ENCODE assay signal across 9 cellular contexts in the genomic region with DNA sequence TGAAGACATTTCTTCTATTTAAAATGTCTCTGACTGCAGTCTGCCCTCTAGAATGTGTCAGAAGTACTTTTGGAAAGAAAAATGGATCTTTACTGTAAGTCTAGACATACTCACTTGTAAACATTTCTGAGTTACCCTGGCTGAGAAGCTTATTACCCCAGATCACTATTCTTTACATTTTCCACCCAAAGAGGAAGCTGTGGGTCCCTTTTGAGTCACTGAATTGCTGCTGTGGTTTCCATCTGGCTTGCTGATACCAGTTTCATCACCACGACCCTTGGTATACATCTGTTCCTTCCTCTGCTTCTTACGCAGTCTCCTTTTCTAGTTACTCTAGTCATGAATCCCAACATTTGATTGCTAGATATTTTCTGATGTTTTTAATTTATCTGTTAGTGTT. TPM values are rescaled to one million over a fixed set of nuclear protein-coding genes. Genes with fewer than 3 reads are reported as not detected.
DNase-seq lines count a peak whose midpoint lies in the region; ATAC-seq and TF ChIP-seq lines count a peak whose summit lies in the region.
"Had no signal": no experiment of that assay in that cellular context is flagged by ENCODE, and none has a peak within 500 bp of the region (broad histone marks: within the 10 kb centered on the region; RNA-seq: fewer than 3 reads in every experiment).

No MANE protein-coding gene starts in this region.

- H3K36me3 Mint-ChIP-seq in HFFc6 (ENCODE audit: low read depth) (no peaks in the 10 kb centered on the region), glutamatergic neuron (ENCODE audit: unreplicated experiment) (no peaks in the 10 kb centered on the region)

- no peaks in the 10 kb centered on the region; the same call in 1 of the 2 replicates for H3K27me3 Mint-ChIP-seq in HFFc6 (ENCODE audit: insufficient read depth)
- H3K27me3 Mint-ChIP-seq in glutamatergic neuron (ENCODE audit: unreplicated experiment), result no peaks in the 10 kb centered on the region

- H3K4me3 Mint-ChIP-seq in HFFc6 (no peak overlapping the region), glutamatergic neuron (ENCODE audit: unreplicated experiment) (no peak overlapping the region)

- DNase-seq in GM10266 (ENCODE audit: extremely low spot score) (peak; percentile 62), HFFc6 (no peak), glutamatergic neuron (no peak), D341Med (ENCODE audit: low spot score) (no peak)
- DNase-seq in activated T-cell treated with anti-CD3 and anti-CD28 coated beads, Interleukin-2, amount 50 U/mL, for 48 hours, result peak; percentile 33 to 56
- peak; percentile 56 for DNase-seq in stimulated activated CD4-positive, alpha-beta T cell treated with anti-CD3 and anti-CD28 coated beads, Interleukin-4, amount 100 ng/mL, for 24 hours

- H3K9me3 Mint-ChIP-seq in HFFc6 (peaks cover 5% of the 10 kb centered on the region; the same call in 1 of the 2 replicates), glutamatergic neuron (ENCODE audit: unreplicated experiment) (peaks cover 2% of the 10 kb centered on the region)

- H3K27ac Mint-ChIP-seq in HFFc6 (no peak overlapping the region), glutamatergic neuron (ENCODE audit: unreplicated experiment) (no peak overlapping the region)

- H3K4me1 Mint-ChIP-seq in HFFc6 (ENCODE audit: low read depth) (no peaks in the 10 kb centered on the region), glutamatergic neuron (ENCODE audit: low read depth, unreplicated experiment) (peaks cover 9% of the 10 kb centered on the region)

- ATAC-seq in GM21381 (IDR thresholded peaks at IDR 0.05; ENCODE audit: unreplicated experiment), result peak; percentile 91
- peak; percentile 89 for ATAC-seq in HG03558 (IDR thresholded peaks at IDR 0.05; ENCODE audit: extremely low read depth, unreplicated experiment)

- no peak for TF ChIP-seq CTCF in GM10266 (IDR thresholded peaks at IDR 0.05; ENCODE audit: control insufficient read depth, insufficient read depth, low read depth, missing control alignments)
- no peak for TF ChIP-seq CTCF in HFFc6 (IDR thresholded peaks at IDR 0.05)
- TF ChIP-seq CTCF in glutamatergic neuron (IDR thresholded peaks at IDR 0.05; ENCODE audit: partially characterized antibody, unreplicated experiment), result no peak

RNA-seq across cellular contexts. Expression of a gene that starts 20.2 kb away (rescaled TPM):
- not detected for total RNA-seq in HFFc6 (2021; fragmentation: NEBNext Ultra II Directional; extraction: Animal tissue kit (Norgen Biotek cat#: 25700))
- not detected for total RNA-seq in glutamatergic neuron (ENCODE audit: unreplicated experiment)

RNA-seq across cellular contexts. Expression of a gene that starts 37.3 kb away (rescaled TPM):
- not detected for total RNA-seq in HFFc6 (2021; fragmentation: NEBNext Ultra II Directional; extraction: Animal tissue kit (Norgen Biotek cat#: 25700))
- total RNA-seq in glutamatergic neuron (ENCODE audit: unreplicated experiment), result not detected
- total RNA-seq: lower leg skin had no signal

RNA-seq across cellular contexts. Expression of a gene that starts 47.6 kb away (rescaled TPM):
- total RNA-seq in HFFc6 (2021; fragmentation: NEBNext Ultra II Directional; extraction: Animal tissue kit (Norgen Biotek cat#: 25700)), result not detected
- not detected for total RNA-seq in glutamatergic neuron (ENCODE audit: unreplicated experiment)

Comparison
In these comparisons a context has a peak if more than half of its experiments do, and no peak if none do; other contexts are left out.
1. DNase-seq: peak in GM10266 (single experiment), activated T-cell treated with anti-CD3 and anti-CD28 coated beads, Interleukin-2, amount 50 U/mL, for 48 hours (2 of 2) and stimulated activated CD4-positive, alpha-beta T cell treated with anti-CD3 and anti-CD28 coated beads, Interleukin-4, amount 100 ng/mL, for 24 hours (single experiment); none in HFFc6 (single experiment), glutamatergic neuron (single experiment) and D341Med (single experiment).